ENCODE assay signal across 18 cellular contexts in the genomic region with DNA sequence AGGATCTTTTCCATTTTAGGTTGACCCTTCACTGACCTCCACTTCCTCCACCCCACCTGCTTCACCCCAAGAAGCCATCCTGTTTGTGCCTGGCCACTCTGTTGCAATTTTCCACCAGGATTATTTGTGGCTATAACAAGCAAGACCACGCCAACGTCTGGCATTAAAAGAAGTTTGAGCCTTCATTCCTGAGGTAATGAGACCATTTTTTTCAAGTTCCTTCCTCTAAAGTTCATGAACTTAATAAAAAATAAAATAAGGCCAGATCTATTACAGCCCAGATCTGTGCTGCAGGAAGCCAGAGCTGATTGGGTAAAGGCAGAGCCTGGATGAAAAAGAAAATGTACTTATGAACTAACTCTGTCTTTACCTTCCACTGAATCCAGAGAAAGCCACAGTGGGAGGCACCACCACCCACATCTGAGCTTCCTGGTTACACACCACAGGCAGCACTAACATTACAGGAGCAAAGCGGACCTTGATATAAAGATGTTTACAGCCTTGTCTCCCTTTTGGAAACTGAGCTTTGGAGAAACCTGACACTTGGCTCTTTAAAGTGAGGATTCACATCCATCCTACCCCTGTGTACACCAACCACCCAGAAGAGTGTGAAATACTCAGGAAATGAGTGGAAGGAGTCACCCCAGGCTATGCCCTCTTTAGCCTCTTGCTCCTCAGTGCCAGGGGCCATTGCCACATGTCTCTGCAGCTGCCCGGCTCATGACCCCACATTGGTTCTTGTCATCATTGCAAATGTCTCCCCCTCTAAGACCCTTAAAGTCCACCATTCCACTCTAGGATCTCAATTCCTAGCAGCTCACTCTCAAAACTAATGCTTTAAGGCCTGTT.
DNase-seq lines count a peak whose midpoint lies in the region; ATAC-seq and TF ChIP-seq lines count a peak whose summit lies in the region.
"Had no signal": no experiment of that assay in that cellular context is flagged by ENCODE, and none has a peak within 500 bp of the region (broad histone marks: within the 10 kb centered on the region; RNA-seq: fewer than 3 reads in every experiment).

No MANE protein-coding gene starts in this region.

- H3K27ac ChIP-seq in neural progenitor cell: no peak overlapping the region
- H3K27ac ChIP-seq: colonic mucosa had no signal

- H3K9me3 Mint-ChIP-seq in nephron (no peaks in the 10 kb centered on the region), neural progenitor cell (peaks cover 3% of the 10 kb centered on the region)
- H3K9me3 Mint-ChIP-seq in stimulated activated effector memory CD8-positive, alpha-beta T cell treated with anti-CD3 and anti-CD28 coated beads, Interleukin-12 subunit alpha, Interleukin-12 subunit beta, amount 100 ng/mL, for 72 hours: peaks cover 2% of the 10 kb centered on the region
- H3K9me3 Mint-ChIP-seq: activated naive CD4-positive, alpha-beta T cell treated with anti-CD3 and anti-CD28 coated beads for 36 hours; activated T-cell treated with anti-CD3 and anti-CD28 coated beads, Interleukin-2, amount 50 U/mL, for 24 hours had no signal

- no peak for ATAC-seq in stimulated activated effector memory CD8-positive, alpha-beta T cell treated with anti-CD3 and anti-CD28 coated beads, Interleukin-12 subunit alpha, Interleukin-12 subunit beta, amount 100 ng/mL, for 72 hours
- no peak for ATAC-seq in HG03520 (IDR thresholded peaks at IDR 0.05; ENCODE audit: unreplicated experiment)
- ATAC-seq: activated CD8-positive, alpha-beta T cell treated with anti-CD3 and anti-CD28 coated beads, Interleukin-2, amount 10 ng/mL, durations not matched to agents 7 days and 5 days had no signal

- H3K79me2 ChIP-seq in neural progenitor cell (ENCODE audit: low read depth): no peaks in the 10 kb centered on the region

- H2AFZ ChIP-seq in neural progenitor cell (replicated peaks): no peak overlapping the region

- no peaks in the 10 kb centered on the region for H3K9me3 ChIP-seq in neural progenitor cell (ENCODE audit: low read depth)
- H3K9me3 ChIP-seq: colonic mucosa, uterus had no signal

- no peak for TF ChIP-seq CTCF in AG09309 (IDR thresholded peaks at IDR 0.05; ENCODE audit: control insufficient read depth, insufficient read depth, low read depth, low read length, missing control alignments)
- no peak for TF ChIP-seq CTCF in fibroblast of villous mesenchyme (IDR thresholded peaks at IDR 0.05; ENCODE audit: insufficient read depth, low read depth, low read length)
- no peak for TF ChIP-seq CTCF in nephron (IDR thresholded peaks at IDR 0.05; ENCODE audit: unreplicated experiment in 3 of 3)
- TF ChIP-seq CTCF in neural progenitor cell (IDR thresholded peaks at IDR 0.05): no peak

- H4K20me1 ChIP-seq in neural progenitor cell (ENCODE audit: low read depth): no peaks in the 10 kb centered on the region

- H3K27me3 Mint-ChIP-seq in nephron (ENCODE audit: low read depth) (peaks cover 4% of the 10 kb centered on the region), neural progenitor cell (ENCODE audit: insufficient read depth, low read depth) (peaks cover 2% of the 10 kb centered on the region)
- H3K27me3 Mint-ChIP-seq: activated T-cell treated with anti-CD3 and anti-CD28 coated beads, Interleukin-2, amount 50 U/mL, for 24 hours had no signal

- H3K36me3 Mint-ChIP-seq in nephron (ENCODE audit: low read depth) (no peaks in the 10 kb centered on the region), neural progenitor cell (no peaks in the 10 kb centered on the region)
- H3K36me3 Mint-ChIP-seq in stimulated activated effector memory CD8-positive, alpha-beta T cell treated with anti-CD3 and anti-CD28 coated beads, Interleukin-12 subunit alpha, Interleukin-12 subunit beta, amount 100 ng/mL, for 72 hours: no peaks in the 10 kb centered on the region

- no peaks in the 10 kb centered on the region for H3K36me3 ChIP-seq in neural progenitor cell
- H3K36me3 ChIP-seq: colonic mucosa, uterus had no signal

- H3K4me3 ChIP-seq in AG09309 (ENCODE audit: control insufficient read depth, low read depth, low read length): no peak overlapping the region
- H3K4me3 ChIP-seq in fibroblast of villous mesenchyme (ENCODE audit: low read depth, low read length): no peak overlapping the region
- no peak overlapping the region for H3K4me3 ChIP-seq in neural progenitor cell
- H3K4me3 ChIP-seq: colonic mucosa, uterus had no signal

- H3K4me1 Mint-ChIP-seq in nephron: peaks cover 16% of the 10 kb centered on the region
- peaks cover 12% of the 10 kb centered on the region for H3K4me1 Mint-ChIP-seq in neural progenitor cell
- no peaks in the 10 kb centered on the region for H3K4me1 Mint-ChIP-seq in stimulated activated effector memory CD8-positive, alpha-beta T cell treated with anti-CD3 and anti-CD28 coated beads, Interleukin-12 subunit alpha, Interleukin-12 subunit beta, amount 100 ng/mL, for 72 hours

- no peaks in the 10 kb centered on the region for H3F3A ChIP-seq in neural progenitor cell (ENCODE audit: low read depth)

- H3K9ac ChIP-seq in neural progenitor cell: no peak overlapping the region

- DNase-seq in AG09309 (ENCODE audit: low read depth): peak; percentile 52
- peak; percentile 19 for DNase-seq in NCI-H226
- peak; percentile 10 for DNase-seq in fibroblast of villous mesenchyme (ENCODE audit: low read depth)
- no peak for DNase-seq in neural progenitor cell (ENCODE audit: low spot score)
- DNase-seq in LoVo (ENCODE audit: low spot score): no peak
- no peak for DNase-seq in stimulated activated effector memory CD8-positive, alpha-beta T cell treated with anti-CD3 and anti-CD28 coated beads, Interleukin-12 subunit alpha, Interleukin-12 subunit beta, amount 100 ng/mL, for 72 hours (ENCODE audit: low spot score in 2 of 2)
- DNase-seq: activated CD8-positive, alpha-beta T cell treated with anti-CD3 and anti-CD28 coated beads, Interleukin-2, amount 10 ng/mL, durations not matched to agents 7 days and 5 days; activated naive CD4-positive, alpha-beta T cell treated with anti-CD3 and anti-CD28 coated beads for 36 hours; activated T-cell treated with anti-CD3 and anti-CD28 coated beads, Interleukin-2, amount 50 U/mL, for 24 hours; aorta; colonic mucosa; left cardiac atrium; NCI-H187; NCI-H446; T1000 had no signal

- peaks cover 4% of the 10 kb centered on the region for H3K4me1 ChIP-seq in neural progenitor cell
- H3K4me1 ChIP-seq: colonic mucosa, uterus had no signal

- H3K27ac Mint-ChIP-seq in nephron (peak overlapping the region in 2 of 3 experiments; percentile 15 to 27), neural progenitor cell (no peak overlapping the region)
- H3K27ac Mint-ChIP-seq in stimulated activated effector memory CD8-positive, alpha-beta T cell treated with anti-CD3 and anti-CD28 coated beads, Interleukin-12 subunit alpha, Interleukin-12 subunit beta, amount 100 ng/mL, for 72 hours: no peak overlapping the region
- H3K27ac Mint-ChIP-seq: activated CD8-positive, alpha-beta T cell treated with anti-CD3 and anti-CD28 coated beads, Interleukin-2, amount 10 ng/mL, durations not matched to agents 7 days and 5 days; activated naive CD4-positive, alpha-beta T cell treated with anti-CD3 and anti-CD28 coated beads for 36 hours; activated T-cell treated with anti-CD3 and anti-CD28 coated beads, Interleukin-2, amount 50 U/mL, for 24 hours had no signal

- H3K4me2 ChIP-seq in neural progenitor cell: no peak overlapping the region

- H3K27me3 ChIP-seq in neural progenitor cell: no peaks in the 10 kb centered on the region
- H3K27me3 ChIP-seq: colonic mucosa, uterus had no signal

- H3K4me3 Mint-ChIP-seq in nephron (no peak overlapping the region), neural progenitor cell (no peak overlapping the region)
- no peak overlapping the region for H3K4me3 Mint-ChIP-seq in stimulated activated effector memory CD8-positive, alpha-beta T cell treated with anti-CD3 and anti-CD28 coated beads, Interleukin-12 subunit alpha, Interleukin-12 subunit beta, amount 100 ng/mL, for 72 hours
- H3K4me3 Mint-ChIP-seq: activated CD8-positive, alpha-beta T cell treated with anti-CD3 and anti-CD28 coated beads, Interleukin-2, amount 10 ng/mL, durations not matched to agents 7 days and 5 days; activated naive CD4-positive, alpha-beta T cell treated with anti-CD3 and anti-CD28 coated beads for 36 hours; activated T-cell treated with anti-CD3 and anti-CD28 coated beads, Interleukin-2, amount 50 U/mL, for 24 hours had no signal

Comparison
In these comparisons a context has a peak if more than half of its experiments do, and no peak if none do; other contexts are left out.
1. DNase-seq: peak in AG09309 (single experiment), NCI-H226 (single experiment) and fibroblast of villous mesenchyme (single experiment); none in neural progenitor cell (single experiment), LoVo (single experiment) and stimulated activated effector memory CD8-positive, alpha-beta T cell treated with anti-CD3 and anti-CD28 coated beads, Interleukin-12 subunit alpha, Interleukin-12 subunit beta, amount 100 ng/mL, for 72 hours (0 of 2).
2. H3K27ac Mint-ChIP-seq: peak in nephron (2 of 3); none in neural progenitor cell (single experiment) and stimulated activated effector memory CD8-positive, alpha-beta T cell treated with anti-CD3 and anti-CD28 coated beads, Interleukin-12 subunit alpha, Interleukin-12 subunit beta, amount 100 ng/mL, for 72 hours (single experiment).